ENCODE assay signal across 2 cellular contexts in genomic region chr14:35285991-35286564, GRCh38.
TF ChIP-seq lines count a peak whose summit lies in the region.

No MANE protein-coding gene starts in this region.

TF ChIP-seq in liver, 16 proteins besides CTCF, POLR2A, EP300 and RAD21 (continued from another document):
- TF ChIP-seq ATF3 (IDR thresholded peaks at IDR 0.05) (no peak), MAX (IDR thresholded peaks at IDR 0.05) (no peak), YY1 (IDR thresholded peaks at IDR 0.05) (no peak), HNF4A (conservative IDR thresholded peaks at IDR 0.05) (no peak), HNF4G (IDR thresholded peaks at IDR 0.05) (no peak), FOXA1 (IDR thresholded peaks at IDR 0.05) (no peak), EGR1 (IDR thresholded peaks at IDR 0.05; ENCODE audit: low read depth in 2 of 2) (no peak), JUND (IDR thresholded peaks at IDR 0.05) (no peak), REST (IDR thresholded peaks at IDR 0.05) (no peak), NR2F2 (IDR thresholded peaks at IDR 0.05) (no peak), ZBTB33 (IDR thresholded peaks at IDR 0.05) (no peak)

TF ChIP-seq in HepG2, 621 proteins besides CTCF, POLR2A, EP300 and RAD21 (continued from another document):
- TF ChIP-seq ZBTB14 (CRISPR knock-in tag; IDR thresholded peaks at IDR 0.05) (no peak), ZNF263 (CRISPR knock-in tag; IDR thresholded peaks at IDR 0.05) (no peak), PAX8 (CRISPR knock-in tag; IDR thresholded peaks at IDR 0.05; ENCODE audit: borderline replicate concordance) (no peak), PAXIP1 (CRISPR knock-in tag; conservative IDR thresholded peaks at IDR 0.05) (no peak), FOXP1 (IDR thresholded peaks at IDR 0.05) (no peak), FOXP1 (CRISPR knock-in tag; IDR thresholded peaks at IDR 0.05) (no peak), GZF1 (CRISPR knock-in tag; IDR thresholded peaks at IDR 0.05) (no peak)
